Comparison of ENCODE assay signal across 8 cellular contexts in genomic region chr15:48507416-48508065, GRCh38.
DNase-seq lines count a peak whose midpoint lies in the region; ATAC-seq and TF ChIP-seq lines count a peak whose summit lies in the region.

No MANE protein-coding gene starts in this region.

- H3K79me2 ChIP-seq in smooth muscle cell (ENCODE audit: low read depth) = no peaks in the 10 kb centered on the region

- peak; percentile 77 for TF ChIP-seq CTCF in LNCAP (IDR thresholded peaks at IDR 0.05)
- TF ChIP-seq CTCF in activated B cell treated with CpG ODN at 0.5 μM for 24 hours (IDR thresholded peaks at IDR 0.05) = peak; percentile 15
- TF ChIP-seq CTCF in right atrium auricular region (IDR thresholded peaks at IDR 0.05) = peak; percentile 52 to 69
- TF ChIP-seq CTCF in smooth muscle cell (IDR thresholded peaks at IDR 0.05; ENCODE audit: borderline replicate concordance, insufficient read depth, poor library complexity, severe bottlenecking) = peak; percentile 59

- CTCF ChIA-PET in activated naive CD4-positive, alpha-beta T cell treated with anti-CD3 and anti-CD28 coated beads, Interleukin-2, amount 10 ng/mL, durations not matched to agents 7 days and 5 days (lab: Charles Lee) = interaction anchor here (0.6 to 1.8 kb wide), 5 partner anchors 10 to 534 kb away, joined by 3 to 6 read pairs (median 4); no protein-coding TSS in a partner anchor
- CTCF ChIA-PET in activated B cell treated with CpG ODN at 0.5 μM for 24 hours (lab: Charles Lee) = interaction anchor here (1.3 kb wide), 1 partner anchor 14 kb away, joined by 3 read pairs; no protein-coding TSS in a partner anchor

- no peaks in the 10 kb centered on the region for H4K20me1 ChIP-seq in smooth muscle cell (ENCODE audit: low read depth)

- peak; percentile 23 for DNase-seq in activated naive CD4-positive, alpha-beta T cell treated with anti-CD3 and anti-CD28 coated beads, Interleukin-2, amount 10 ng/mL, durations not matched to agents 7 days and 5 days
- DNase-seq in activated naive CD4-positive, alpha-beta T cell treated with Interleukin-2 at 50 U/mL for 16 hours = no peak
- no peak for DNase-seq in activated B cell treated with CpG ODN at 0.5 μM for 24 hours
- DNase-seq in right atrium auricular region (ENCODE audit: low spot score) = no peak
- no peak for DNase-seq in smooth muscle cell (lab: John Stamatoyannopoulos, UW; ENCODE audit: unreplicated experiment)
- no peak for DNase-seq in activated CD4-positive, CD25-positive, alpha-beta regulatory T cell (lab: John Stamatoyannopoulos, UW)

- H3K36me3 ChIP-seq in right atrium auricular region = peaks cover 15% of the 10 kb centered on the region
- H3K36me3 ChIP-seq in smooth muscle cell (ENCODE audit: low read depth) = peaks cover 60% of the 10 kb centered on the region

- H3K27me3 ChIP-seq in right atrium auricular region (no peaks in the 10 kb centered on the region), smooth muscle cell (ENCODE audit: low read depth) (no peaks in the 10 kb centered on the region)

- H3K9me3 ChIP-seq in right atrium auricular region = no peaks in the 10 kb centered on the region
- H3K9me3 ChIP-seq in smooth muscle cell (replicated peaks; ENCODE audit: low read depth) = no peaks in the 10 kb centered on the region

- H3K4me1 Mint-ChIP-seq in activated naive CD4-positive, alpha-beta T cell treated with anti-CD3 and anti-CD28 coated beads, Interleukin-2, amount 10 ng/mL, durations not matched to agents 7 days and 5 days = no peaks in the 10 kb centered on the region
- no peaks in the 10 kb centered on the region for H3K4me1 Mint-ChIP-seq in activated B cell treated with CpG ODN at 0.5 μM for 24 hours

- 44% methylated on average over 2 of the region's 2 CpGs for WGBS in smooth muscle cell (ENCODE audit: low lambda C conversion rate)

- no peak overlapping the region for H3K4me3 Mint-ChIP-seq in activated naive CD4-positive, alpha-beta T cell treated with anti-CD3 and anti-CD28 coated beads, Interleukin-2, amount 10 ng/mL, durations not matched to agents 7 days and 5 days
- H3K4me3 Mint-ChIP-seq in activated B cell treated with CpG ODN at 0.5 μM for 24 hours = no peak overlapping the region

- H3K9ac ChIP-seq in smooth muscle cell (ENCODE audit: low read depth) = no peak overlapping the region

- H3K4me1 ChIP-seq in right atrium auricular region (no peaks in the 10 kb centered on the region), smooth muscle cell (ENCODE audit: low read depth) (no peaks in the 10 kb centered on the region)

- H3K4me2 ChIP-seq in smooth muscle cell = no peak overlapping the region

- no peaks in the 10 kb centered on the region for H3K9me3 Mint-ChIP-seq in activated naive CD4-positive, alpha-beta T cell treated with anti-CD3 and anti-CD28 coated beads, Interleukin-2, amount 10 ng/mL, durations not matched to agents 7 days and 5 days
- H3K9me3 Mint-ChIP-seq in activated B cell treated with CpG ODN at 0.5 μM for 24 hours = no peaks in the 10 kb centered on the region

- no peak overlapping the region for H3K4me3 ChIP-seq in right atrium auricular region
- no peak overlapping the region for H3K4me3 ChIP-seq in smooth muscle cell

- H3F3A ChIP-seq in smooth muscle cell (ENCODE audit: low read depth) = no peaks in the 10 kb centered on the region

- intact Hi-C loops in activated B cell treated with CpG ODN at 0.5 μM for 24 hours (cut with micrococcal nuclease) = no loop called here

- POLR2A ChIA-PET in activated B cell treated with CpG ODN at 0.5 μM for 24 hours (lab: Charles Lee) = no interaction called here

- H2AFZ ChIP-seq in smooth muscle cell (ENCODE audit: low read depth) = no peak overlapping the region

- no peaks in the 10 kb centered on the region for H3K27me3 Mint-ChIP-seq in activated naive CD4-positive, alpha-beta T cell treated with anti-CD3 and anti-CD28 coated beads, Interleukin-2, amount 10 ng/mL, durations not matched to agents 7 days and 5 days
- no peaks in the 10 kb centered on the region for H3K27me3 Mint-ChIP-seq in activated B cell treated with CpG ODN at 0.5 μM for 24 hours

- H3K27ac Mint-ChIP-seq in activated naive CD4-positive, alpha-beta T cell treated with anti-CD3 and anti-CD28 coated beads, Interleukin-2, amount 10 ng/mL, durations not matched to agents 7 days and 5 days = no peak overlapping the region
- no peak overlapping the region for H3K27ac Mint-ChIP-seq in activated B cell treated with CpG ODN at 0.5 μM for 24 hours

- peak; percentile 91 for ATAC-seq in GM21786 (IDR thresholded peaks at IDR 0.05; ENCODE audit: unreplicated experiment)
- peak; percentile 28 for ATAC-seq in activated B cell treated with CpG ODN at 0.5 μM for 24 hours (ENCODE audit: low read depth)

- H3K36me3 Mint-ChIP-seq in activated naive CD4-positive, alpha-beta T cell treated with anti-CD3 and anti-CD28 coated beads, Interleukin-2, amount 10 ng/mL, durations not matched to agents 7 days and 5 days = no peaks in the 10 kb centered on the region
- H3K36me3 Mint-ChIP-seq in activated B cell treated with CpG ODN at 0.5 μM for 24 hours (ENCODE audit: low read depth) = no peaks in the 10 kb centered on the region

- no peak overlapping the region for H3K27ac ChIP-seq in right atrium auricular region
- no peak overlapping the region for H3K27ac ChIP-seq in smooth muscle cell (ENCODE audit: low read depth)

Comparison
In these comparisons a context has a peak if more than half of its experiments do, and no peak if none do; other contexts are left out.
1. CTCF ChIP-seq: peak in every context shown above with its lines; median percentile 77 in LNCAP; 60 in right atrium auricular region; 59 in smooth muscle cell; 15 in activated B cell treated with CpG ODN at 0.5 μM for 24 hours.